8 cellular contexts compared by ENCODE assay signal in the genomic region with DNA sequence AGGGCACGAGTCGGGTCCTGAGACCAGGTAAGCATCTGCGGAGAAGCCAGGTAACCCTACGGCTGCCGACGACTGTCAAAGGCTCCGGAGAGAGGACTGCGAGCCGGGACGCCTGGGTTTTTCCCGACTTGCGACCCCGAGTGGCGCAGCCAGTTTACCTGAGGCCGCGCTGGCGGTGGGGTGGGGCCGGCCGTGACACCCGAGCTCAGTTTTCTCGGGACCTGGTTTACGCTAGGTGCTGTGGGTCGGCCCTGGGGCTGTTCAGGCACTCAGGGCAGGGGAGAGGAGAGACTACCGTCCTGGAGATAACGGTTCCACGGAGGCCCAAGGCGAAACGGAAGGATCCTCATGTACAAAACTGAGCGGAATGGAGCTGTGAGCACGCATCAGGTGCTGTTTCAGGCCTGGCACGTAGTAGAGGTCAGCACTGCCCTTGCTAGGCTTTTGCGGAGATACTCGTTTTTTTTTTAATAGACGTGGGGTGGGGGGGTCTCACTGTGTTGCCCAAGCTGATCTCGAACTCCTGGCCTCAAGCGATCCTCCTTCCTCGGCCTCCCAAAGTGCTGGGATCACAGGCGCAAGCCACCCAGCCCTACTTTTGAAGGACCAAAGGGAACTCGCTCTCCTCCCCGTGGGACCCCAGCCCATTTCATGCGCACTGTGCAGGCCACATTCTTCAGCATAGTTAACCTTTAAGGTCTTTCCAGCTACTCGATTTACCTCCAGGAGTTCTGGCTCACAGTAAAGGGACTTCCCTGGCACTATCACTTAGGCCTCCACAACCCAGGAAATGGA. TPM values are rescaled to one million over a fixed set of nuclear protein-coding genes. Genes with fewer than 3 reads are reported as not detected.
DNase-seq lines count a peak whose midpoint lies in the region; ATAC-seq and TF ChIP-seq lines count a peak whose summit lies in the region.

No MANE protein-coding gene starts in this region.

- in situ Hi-C loops in brain microvascular endothelial cell (cut with HindIII; ENCODE audit: low pct_ligation_motif_present, low sequenced_read_pairs): loop anchor here (10.0 kb wide), 1 partner anchor 189 kb away; no protein-coding TSS in a partner anchor

- H3K4me3 ChIP-seq in LNCaP clone FGC (ENCODE audit: low read depth, low read length) (peak overlapping the region; percentile 96), brain microvascular endothelial cell (ENCODE audit: low read depth, low read length) (peak overlapping the region; percentile 80), lung (peak overlapping the region; percentile 97), upper lobe of right lung (peak overlapping the region; percentile 74)

- TF ChIP-seq CTCF in Calu3 (IDR thresholded peaks at IDR 0.05; ENCODE audit: unreplicated experiment): no peak
- TF ChIP-seq CTCF in LNCaP clone FGC (IDR thresholded peaks at IDR 0.05; ENCODE audit: control insufficient read depth, extremely low read depth, insufficient read depth): no peak
- TF ChIP-seq CTCF in brain microvascular endothelial cell (IDR thresholded peaks at IDR 0.05; ENCODE audit: low read depth, low read length, missing control alignments): no peak
- no peak for TF ChIP-seq CTCF in lung (IDR thresholded peaks at IDR 0.05; ENCODE audit: control extremely low read depth, extremely low read depth)
- no peak for TF ChIP-seq CTCF in upper lobe of right lung (IDR thresholded peaks at IDR 0.05)

- intact Hi-C loops in Calu3 (cut with micrococcal nuclease; ENCODE audit: unreplicated experiment): loop anchor here (5.0 to 10.0 kb wide), 2 partner anchors 71 to 349 kb away; no protein-coding TSS in a partner anchor
- intact Hi-C loops in upper lobe of right lung (cut with DNase I): no loop called here

- H3K27me3 ChIP-seq in brain microvascular endothelial cell (replicated peaks) (no peaks in the 10 kb centered on the region), lung (ENCODE audit: control insufficient read depth, insufficient read depth) (no peaks in the 10 kb centered on the region), upper lobe of right lung (no peaks in the 10 kb centered on the region)

- H3K9me3 Mint-ChIP-seq in Calu3 (ENCODE audit: low read depth, unreplicated experiment): no peaks in the 10 kb centered on the region

- BruUV-seq in Calu3 (replicated peaks; lab: Mats Ljungman, UMichigan): no TSS peak

- H3K27ac ChIP-seq in brain microvascular endothelial cell (peak overlapping the region; percentile 53), lung (ENCODE audit: low read depth in 1 of 2, low read length in 1 of 2) (peak overlapping the region; percentile 91 to 95), upper lobe of right lung (peak overlapping the region; percentile 89)

- 5 to 8% methylated on average over 42 of the region's 42 CpGs for WGBS in lung, 2 donors

- H3K9me3 ChIP-seq in lung (ENCODE audit: control insufficient read depth in 2 of 2, insufficient read depth in 1 of 2, low read length in 1 of 2): no peaks in the 10 kb centered on the region
- H3K9me3 ChIP-seq in upper lobe of right lung: no peaks in the 10 kb centered on the region

- peak overlapping the region; percentile 100 for H3K4me3 Mint-ChIP-seq in Calu3 (ENCODE audit: low read depth, unreplicated experiment)

- H3K36me3 ChIP-seq in brain microvascular endothelial cell (replicated peaks) (no peaks in the 10 kb centered on the region), lung (ENCODE audit: control insufficient read depth in 2 of 2, insufficient read depth in 2 of 2, low read length in 2 of 2) (peaks cover 0 to 2% of the 10 kb centered on the region in 2 donors), upper lobe of right lung (peaks cover 4% of the 10 kb centered on the region)

- peak overlapping the region; percentile 99 for H3K27ac Mint-ChIP-seq in Calu3 (ENCODE audit: unreplicated experiment)

- CTCF ChIA-PET in Calu3 (lab: Charles Lee): interaction anchor here (0.7 to 2.2 kb wide), 16 partner anchors 12 to 380 kb away, joined by 3 to 21 read pairs (median 4); partner anchors contain the start of genes ABCB9 and KMT5A

- DNase-seq in Calu3: no peak
- DNase-seq in LNCaP clone FGC (ENCODE audit: low read depth): no peak
- no peak for DNase-seq in brain microvascular endothelial cell
- no peak for DNase-seq in lung (ENCODE audit: low spot score)
- no peak for DNase-seq in upper lobe of right lung
- no peak for DNase-seq in inferior parietal cortex (ENCODE audit: extremely low spot score)
- DNase-seq in effector CD4-positive, alpha-beta T cell: no peak

- peak; percentile 9 for ATAC-seq in GM21528 (IDR thresholded peaks at IDR 0.05; ENCODE audit: low FRiP score, unreplicated experiment)
- ATAC-seq in lung (ENCODE audit: insufficient read depth, low FRiP score): peak; percentile 4
- ATAC-seq in upper lobe of right lung: peak; percentile 4

- H3K4me1 ChIP-seq in lung (ENCODE audit: control insufficient read depth in 2 of 2, insufficient read depth in 2 of 2, low read length in 2 of 2): peaks cover 3 to 8% of the 10 kb centered on the region in 2 donors
- H3K4me1 ChIP-seq in upper lobe of right lung: peaks cover 53% of the 10 kb centered on the region

- H3K27me3 Mint-ChIP-seq in Calu3 (ENCODE audit: unreplicated experiment): no peaks in the 10 kb centered on the region

- peaks cover 28% of the 10 kb centered on the region for H3K4me1 Mint-ChIP-seq in Calu3 (ENCODE audit: low read depth, unreplicated experiment)

- H3K36me3 Mint-ChIP-seq in Calu3 (ENCODE audit: insufficient read depth, unreplicated experiment): peaks cover 43% of the 10 kb centered on the region

RNA-seq across cellular contexts. Expression of gene MTRFR, which starts 0.5 kb away (rescaled TPM):
- total RNA-seq in Calu3 (2022) (19.9 and 24.7 TPM in 2 replicates), lung (10 to 100 TPM; 11.7 to 21.6 TPM), upper lobe of right lung (13.3 TPM)
- 10 to 100 TPM in 1 of 2 donors, 1 to 10 TPM in 1; 8.8 to 20.8 TPM for polyA plus RNA-seq in lung

RNA-seq across cellular contexts. Expression of gene MPHOSPH9, which starts 0.8 kb away (rescaled TPM):
- total RNA-seq in Calu3 (2022) (52.5 and 69.5 TPM in 2 replicates), lung (10 to 100 TPM; 19.8 to 56.9 TPM), upper lobe of right lung (20.3 TPM)
- 1 to 10 TPM; 5.0 to 5.1 TPM for polyA plus RNA-seq in lung

RNA-seq across cellular contexts. Expression of gene CDK2AP1, which starts 38.0 kb away (rescaled TPM):
- 112 and 114 TPM in 2 replicates for total RNA-seq in Calu3 (2022)
- 100 to 1,000 TPM in 1 of 2 donors, 10 to 100 TPM in 1; 86.1 to 101 TPM for total RNA-seq in lung
- polyA plus RNA-seq in lung: 100 to 1,000 TPM in 1 of 2 donors, 10 to 100 TPM in 1; 80.8 to 166 TPM
- total RNA-seq in upper lobe of right lung: 89.9 TPM
